ENCODE assay signal across 23 cellular contexts in genomic region chr5:3191585-3191984, GRCh38.
"Had no signal": no experiment of that assay in that cellular context is flagged by ENCODE, and none has a peak within 500 bp of the region (broad histone marks: within the 10 kb centered on the region; RNA-seq: fewer than 3 reads in every experiment).

No MANE protein-coding gene starts in this region.

- H3K4me3 Mint-ChIP-seq: dendritic cell treated with granulocyte-macrophage colony-stimulating factor and Interleukin-4, amounts not matched to agents 40 ng/mL and 50 ng/mL, for 4 days; effector memory CD8-positive, alpha-beta T cell; endodermal cell had no signal

- H3K27me3 ChIP-seq: colonic mucosa had no signal

- H3K36me3 ChIP-seq: colonic mucosa, esophagus muscularis mucosa, esophagus squamous epithelium, gastrocnemius medialis, gastroesophageal sphincter, heart left ventricle, heart right ventricle had no signal

- H3K27me3 Mint-ChIP-seq: dendritic cell treated with granulocyte-macrophage colony-stimulating factor and Interleukin-4, amounts not matched to agents 40 ng/mL and 50 ng/mL, for 4 days; effector memory CD8-positive, alpha-beta T cell had no signal

- H3K9me3 ChIP-seq: colonic mucosa, esophagus muscularis mucosa, esophagus squamous epithelium, gastrocnemius medialis, gastroesophageal sphincter, heart left ventricle, heart right ventricle had no signal

- H3K27ac ChIP-seq: colonic mucosa, coronary artery, dorsolateral prefrontal cortex, epithelial cell of prostate, esophagus muscularis mucosa, esophagus squamous epithelium, foreskin keratinocyte, gastrocnemius medialis, gastroesophageal sphincter, heart left ventricle, heart right ventricle had no signal

- DNase-seq: colonic mucosa; cortex of kidney; dermis blood vessel endothelial cell; dorsolateral prefrontal cortex; effector CD4-positive, alpha-beta T cell; effector CD8-positive, alpha-beta T cell; effector memory CD4-positive, alpha-beta T cell; effector memory CD8-positive, alpha-beta T cell; endodermal cell; erythroblast; esophagus squamous epithelium; foreskin fibroblast; foreskin keratinocyte; foreskin melanocyte; gastrocnemius medialis; glutamatergic neuron; heart left ventricle; heart right ventricle had no signal

- H3K27ac Mint-ChIP-seq: dendritic cell treated with granulocyte-macrophage colony-stimulating factor and Interleukin-4, amounts not matched to agents 40 ng/mL and 50 ng/mL, for 4 days; effector memory CD8-positive, alpha-beta T cell; endodermal cell had no signal

- ATAC-seq: effector memory CD8-positive, alpha-beta T cell; foreskin keratinocyte; gastrocnemius medialis; gastroesophageal sphincter; heart left ventricle; heart right ventricle had no signal

- H3K9me3 Mint-ChIP-seq: dendritic cell treated with granulocyte-macrophage colony-stimulating factor and Interleukin-4, amounts not matched to agents 40 ng/mL and 50 ng/mL, for 4 days; endodermal cell had no signal

- H3K4me3 ChIP-seq: colonic mucosa, coronary artery, dorsolateral prefrontal cortex, esophagus muscularis mucosa, esophagus squamous epithelium, gastrocnemius medialis, gastroesophageal sphincter, heart left ventricle, heart right ventricle had no signal

- H3K4me1 ChIP-seq: colonic mucosa, esophagus muscularis mucosa, foreskin keratinocyte, gastrocnemius medialis, gastroesophageal sphincter, heart left ventricle, heart right ventricle had no signal
